Comparison of ENCODE assay signal across 36 cellular contexts in genomic region chr14:80316426-80316825, GRCh38.
DNase-seq lines count a peak whose midpoint lies in the region; ATAC-seq and TF ChIP-seq lines count a peak whose summit lies in the region.
"Had no signal": no experiment of that assay in that cellular context is flagged by ENCODE, and none has a peak within 500 bp of the region (broad histone marks: within the 10 kb centered on the region; RNA-seq: fewer than 3 reads in every experiment).

No MANE protein-coding gene starts in this region.

- POLR2A ChIA-PET in SK-N-SH (lab: Yijun Ruan, JAX): no interaction called here
- POLR2A ChIA-PET in activated CD4-positive, alpha-beta memory T cell treated with anti-CD3 and anti-CD28 coated beads, Interleukin-2, amount 10 ng/mL, durations not matched to agents 7 days and 5 days (lab: Charles Lee): no interaction called here

- peaks cover 7% of the 10 kb centered on the region for H3K9me3 Mint-ChIP-seq in activated CD4-positive, alpha-beta memory T cell treated with anti-CD3 and anti-CD28 coated beads, Interleukin-2, amount 10 ng/mL, durations not matched to agents 7 days and 5 days

- intact Hi-C loops in psoas muscle (cut with DNase I): no loop called here

- no peaks in the 10 kb centered on the region for H3K9me2 ChIP-seq in SK-N-SH

- H3K4me3 ChIP-seq in SK-N-SH (ENCODE audit: low read depth in 2 of 2, low read length in 1 of 2): no peak overlapping the region
- no peak overlapping the region for H3K4me3 ChIP-seq in SJCRH30
- H3K4me3 ChIP-seq in fibroblast of lung (replicated peaks in 1 of 4; ENCODE audit: control extremely low read depth in 1 of 4, insufficient read depth in 1 of 4, low read depth in 3 of 4, low read length in 4 of 4): no peak overlapping the region
- H3K4me3 ChIP-seq in skeletal muscle cell (ENCODE audit: low read depth, low read length): no peak overlapping the region
- H3K4me3 ChIP-seq in psoas muscle: no peak overlapping the region
- H3K4me3 ChIP-seq: ascending aorta, dorsolateral prefrontal cortex, esophagus squamous epithelium, gastroesophageal sphincter, K562, mucosa of descending colon, neural progenitor cell, Peyer's patch, upper lobe of left lung had no signal

- no peaks in the 10 kb centered on the region for H3K79me2 ChIP-seq in SK-N-SH (ENCODE audit: insufficient read depth)
- H3K79me2 ChIP-seq in fibroblast of lung (ENCODE audit: control insufficient read depth, insufficient read depth, low read length): no peaks in the 10 kb centered on the region

- H2AFZ ChIP-seq in SK-N-SH (ENCODE audit: low read depth) (peak overlapping the region; percentile 27; the same call in 1 of the 2 replicates), fibroblast of lung (ENCODE audit: low read length) (no peak overlapping the region)

- H3K27me3 ChIP-seq in SK-N-SH (ENCODE audit: insufficient read depth) (no peaks in the 10 kb centered on the region), SJCRH30 (no peaks in the 10 kb centered on the region), fibroblast of lung (ENCODE audit: control insufficient read depth, insufficient read depth, low read length) (no peaks in the 10 kb centered on the region), psoas muscle (ENCODE audit: insufficient read depth in 3 of 3, low read length in 2 of 3) (no peaks in the 10 kb centered on the region)
- H3K27me3 ChIP-seq: ascending aorta, dorsolateral prefrontal cortex, esophagus squamous epithelium, gastroesophageal sphincter, neural progenitor cell, Peyer's patch, upper lobe of left lung had no signal

- no peak overlapping the region for H3K4me3 Mint-ChIP-seq in activated CD4-positive, alpha-beta memory T cell treated with anti-CD3 and anti-CD28 coated beads, Interleukin-2, amount 10 ng/mL, durations not matched to agents 7 days and 5 days
- H3K4me3 Mint-ChIP-seq: activated naive CD8-positive, alpha-beta T cell treated with anti-CD3 and anti-CD28 coated beads, Interleukin-2, amount 10 ng/mL, durations not matched to agents 7 days and 5 days; CD14-positive monocyte; neural progenitor cell; stimulated activated memory B cell treated with anti-CD40 and anti-IgM and Interleukin-4, amounts not matched to agents 10 μg/mL and 1 μg/mL and 100 μg/mL, for 72 hours had no signal

- no peaks in the 10 kb centered on the region for H3F3A ChIP-seq in SK-N-SH (replicated peaks; ENCODE audit: insufficient read depth)

- H3K27ac Mint-ChIP-seq in activated CD4-positive, alpha-beta memory T cell treated with anti-CD3 and anti-CD28 coated beads, Interleukin-2, amount 10 ng/mL, durations not matched to agents 7 days and 5 days: no peak overlapping the region
- H3K27ac Mint-ChIP-seq: activated naive CD8-positive, alpha-beta T cell treated with anti-CD3 and anti-CD28 coated beads, Interleukin-2, amount 10 ng/mL, durations not matched to agents 7 days and 5 days; CD14-positive monocyte; neural progenitor cell; stimulated activated memory B cell treated with anti-CD40 and anti-IgM and Interleukin-4, amounts not matched to agents 10 μg/mL and 1 μg/mL and 100 μg/mL, for 72 hours had no signal

- DNase-seq in SK-N-SH: no peak
- DNase-seq in SJCRH30: no peak
- DNase-seq in fibroblast of lung (ENCODE audit: low read depth in 2 of 2): peak; percentile 39 to 88
- DNase-seq in skeletal muscle cell (ENCODE audit: low read depth): peak; percentile 5
- no peak for DNase-seq in psoas muscle
- no peak for DNase-seq in activated CD4-positive, alpha-beta memory T cell treated with anti-CD3 and anti-CD28 coated beads, Interleukin-2, amount 10 ng/mL, durations not matched to agents 7 days and 5 days
- DNase-seq in NCI-H2081 treated with DMSO at 0.1 percent for 48 hours (lab: John Stamatoyannopoulos, UW): no peak
- DNase-seq: activated CD4-positive, alpha-beta T cell treated with anti-CD3 and anti-CD28 coated beads for 48 hours; activated effector memory CD4-positive, alpha-beta T cell treated with Interleukin-2 at 50 U/mL for 16 hours; activated naive CD8-positive, alpha-beta T cell treated with anti-CD3 and anti-CD28 coated beads, Interleukin-2, amount 10 ng/mL, durations not matched to agents 7 days and 5 days; activated T-cell treated with anti-CD3 and anti-CD28 coated beads, Interleukin-2, amount 50 U/mL, for 1 hour; cerebellar nuclear complex; DMS79; dorsolateral prefrontal cortex; esophagus squamous epithelium; GF-D8; hippocampal formation; mucosa of descending colon; NCI-H1048; NCI-H1694; NCI-H446 treated with DMSO at 0.1 percent for 48 hours; NCI-H82; Peyer's patch; SHP77; substantia nigra; SW 1271; upper lobe of left lung had no signal

- 0 out of 2 replicates have a peak, but pooled peaks cover 4% of the 10 kb centered on the region for H3K9me3 ChIP-seq in SK-N-SH
- H3K9me3 ChIP-seq in SJCRH30 (replicated peaks): no peaks in the 10 kb centered on the region; the same call in 1 of the 2 replicates
- H3K9me3 ChIP-seq in fibroblast of lung (ENCODE audit: control insufficient read depth, insufficient read depth, low read depth, low read length): no peaks in the 10 kb centered on the region
- H3K9me3 ChIP-seq in psoas muscle: peaks cover 9% of the 10 kb centered on the region
- H3K9me3 ChIP-seq: ascending aorta, esophagus squamous epithelium, Peyer's patch, upper lobe of left lung had no signal

- CTCF ChIA-PET in SK-N-SH (lab: Yijun Ruan, JAX): interaction anchor here (0.7 kb wide), 1 partner anchor 1885 kb away, joined by 3 read pairs; no protein-coding TSS in a partner anchor
- CTCF ChIA-PET in activated CD4-positive, alpha-beta memory T cell treated with anti-CD3 and anti-CD28 coated beads, Interleukin-2, amount 10 ng/mL, durations not matched to agents 7 days and 5 days (lab: Charles Lee): no interaction called here

- no peaks in the 10 kb centered on the region for H3K27me3 Mint-ChIP-seq in activated CD4-positive, alpha-beta memory T cell treated with anti-CD3 and anti-CD28 coated beads, Interleukin-2, amount 10 ng/mL, durations not matched to agents 7 days and 5 days
- H3K27me3 Mint-ChIP-seq: activated naive CD8-positive, alpha-beta T cell treated with anti-CD3 and anti-CD28 coated beads, Interleukin-2, amount 10 ng/mL, durations not matched to agents 7 days and 5 days; stimulated activated memory B cell treated with anti-CD40 and anti-IgM and Interleukin-4, amounts not matched to agents 10 μg/mL and 1 μg/mL and 100 μg/mL, for 72 hours had no signal

- H3K9ac ChIP-seq in SK-N-SH: no peak overlapping the region
- no peak overlapping the region for H3K9ac ChIP-seq in fibroblast of lung (ENCODE audit: insufficient read depth, low read length)
- H3K9ac ChIP-seq: neural progenitor cell had no signal

- H3K36me3 Mint-ChIP-seq in activated CD4-positive, alpha-beta memory T cell treated with anti-CD3 and anti-CD28 coated beads, Interleukin-2, amount 10 ng/mL, durations not matched to agents 7 days and 5 days (ENCODE audit: low read depth): no peaks in the 10 kb centered on the region
- H3K36me3 Mint-ChIP-seq: activated naive CD8-positive, alpha-beta T cell treated with anti-CD3 and anti-CD28 coated beads, Interleukin-2, amount 10 ng/mL, durations not matched to agents 7 days and 5 days; CD14-positive monocyte; neural progenitor cell; stimulated activated memory B cell treated with anti-CD40 and anti-IgM and Interleukin-4, amounts not matched to agents 10 μg/mL and 1 μg/mL and 100 μg/mL, for 72 hours had no signal

- TF ChIP-seq RAD21 in SK-N-SH (IDR thresholded peaks at IDR 0.05; ENCODE audit: low read length): no peak

- H3K36me3 ChIP-seq in SK-N-SH (replicated peaks in 1 of 2; ENCODE audit: control insufficient read depth in 1 of 2, insufficient read depth in 2 of 2, low read length in 1 of 2) (no peaks in the 10 kb centered on the region), SJCRH30 (no peaks in the 10 kb centered on the region), fibroblast of lung (ENCODE audit: control insufficient read depth, insufficient read depth, low read length) (no peaks in the 10 kb centered on the region), psoas muscle (ENCODE audit: insufficient read depth in 1 of 2, low read depth in 1 of 2) (no peaks in the 10 kb centered on the region)
- H3K36me3 ChIP-seq: ascending aorta, esophagus squamous epithelium, gastroesophageal sphincter, neural progenitor cell, Peyer's patch, upper lobe of left lung had no signal

- H3K4me1 ChIP-seq in SK-N-SH (ENCODE audit: control insufficient read depth in 1 of 2, insufficient read depth in 2 of 2, low read depth in 1 of 2, low read length in 1 of 2) (no peaks in the 10 kb centered on the region), SJCRH30 (peaks cover 12% of the 10 kb centered on the region; the same call in 1 of the 2 replicates), fibroblast of lung (ENCODE audit: control insufficient read depth, extremely low read depth, insufficient read depth, low read length) (no peaks in the 10 kb centered on the region), psoas muscle (no peaks in the 10 kb centered on the region)
- H3K4me1 ChIP-seq: ascending aorta, Peyer's patch, upper lobe of left lung had no signal

- H4K20me1 ChIP-seq in SK-N-SH (ENCODE audit: insufficient read depth) (no peaks in the 10 kb centered on the region), fibroblast of lung (ENCODE audit: control insufficient read depth, extremely low read depth, insufficient read depth, low read length) (no peaks in the 10 kb centered on the region)

- H3K4me2 ChIP-seq in SK-N-SH (no peak overlapping the region), fibroblast of lung (ENCODE audit: extremely low read depth, insufficient read depth, low read length) (no peak overlapping the region)
- H3K4me2 ChIP-seq: neural progenitor cell had no signal

- no peaks in the 10 kb centered on the region for H3K4me1 Mint-ChIP-seq in activated CD4-positive, alpha-beta memory T cell treated with anti-CD3 and anti-CD28 coated beads, Interleukin-2, amount 10 ng/mL, durations not matched to agents 7 days and 5 days
- H3K4me1 Mint-ChIP-seq: activated naive CD8-positive, alpha-beta T cell treated with anti-CD3 and anti-CD28 coated beads, Interleukin-2, amount 10 ng/mL, durations not matched to agents 7 days and 5 days; CD14-positive monocyte; neural progenitor cell; stimulated activated memory B cell treated with anti-CD40 and anti-IgM and Interleukin-4, amounts not matched to agents 10 μg/mL and 1 μg/mL and 100 μg/mL, for 72 hours had no signal

- H3K27ac ChIP-seq in SK-N-SH (ENCODE audit: low read depth in 2 of 2, low read length in 1 of 2) (peak overlapping the region in 1 of 2 experiments; percentile 28; a peak in 1 of 4 replicates), SJCRH30 (peak overlapping the region; percentile 53; the same call in 1 of the 2 replicates), fibroblast of lung (ENCODE audit: insufficient read depth, low read length) (no peak overlapping the region), psoas muscle (no peak overlapping the region)
- H3K27ac ChIP-seq: 22Rv1, ascending aorta, dorsolateral prefrontal cortex, esophagus squamous epithelium, neural progenitor cell, Peyer's patch, upper lobe of left lung had no signal

- ATAC-seq in SK-N-SH treated with all-trans-retinoic acid at 6 μM for 48 hours: no peak
- no peak for ATAC-seq in psoas muscle
- ATAC-seq: gastroesophageal sphincter; K562; mucosa of descending colon; sciatic nerve; stimulated activated memory B cell treated with anti-CD40 and anti-IgM and Interleukin-4, amounts not matched to agents 10 μg/mL and 1 μg/mL and 100 μg/mL, for 72 hours had no signal

- WGBS in SK-N-SH (ENCODE audit: low lambda C conversion rate): 25% methylated on average over 3 of the region's 3 CpGs
- WGBS in psoas muscle, 3 donors: 39 to 59% (median 46%) methylated on average over 3 of the region's 3 CpGs

- no peak for TF ChIP-seq EP300 in SK-N-SH (IDR thresholded peaks at IDR 0.05; ENCODE audit: borderline replicate concordance in 1 of 2, low read depth in 1 of 2, low read length in 1 of 2)

- no peak for TF ChIP-seq CTCF in SK-N-SH (IDR thresholded peaks at IDR 0.05)
- TF ChIP-seq CTCF in fibroblast of lung (conservative IDR thresholded peaks at IDR 0.05 in 1 of 2, IDR thresholded peaks at IDR 0.05 in 1 of 2; ENCODE audit: low read depth in 1 of 2, low read length in 2 of 2): no peak
- no peak for TF ChIP-seq CTCF in psoas muscle (IDR thresholded peaks at IDR 0.05)

Comparison
In these comparisons a context has a peak if more than half of its experiments do, and no peak if none do; other contexts are left out.
1. DNase-seq: peak in fibroblast of lung (2 of 2) and skeletal muscle cell (single experiment); none in SK-N-SH (single experiment), SJCRH30 (0 of 2), psoas muscle (0 of 2), activated CD4-positive, alpha-beta memory T cell treated with anti-CD3 and anti-CD28 coated beads, Interleukin-2, amount 10 ng/mL, durations not matched to agents 7 days and 5 days (single experiment) and NCI-H2081 treated with DMSO at 0.1 percent for 48 hours (single experiment).